In genomic region chr6:7341989-7342742, GRCh38 we compare ENCODE assay signal across 9 cellular contexts. TPM values are rescaled to one million over a fixed set of nuclear protein-coding genes. Genes with fewer than 3 reads are reported as not detected.
DNase-seq lines count a peak whose midpoint lies in the region; ATAC-seq and TF ChIP-seq lines count a peak whose summit lies in the region.
"Had no signal": no experiment of that assay in that cellular context is flagged by ENCODE, and none has a peak within 500 bp of the region (broad histone marks: within the 10 kb centered on the region; RNA-seq: fewer than 3 reads in every experiment).

No MANE protein-coding gene starts in this region.

- H3K4me3 ChIP-seq in HFF-Myc (replicated peaks; ENCODE audit: low read depth, low read length) (no peak overlapping the region), upper lobe of left lung (no peak overlapping the region)

- H3K36me3 ChIP-seq in upper lobe of left lung = no peaks in the 10 kb centered on the region

- DNase-seq in HFF-Myc (ENCODE audit: extremely low read depth, low read depth) = peak; percentile 19
- DNase-seq in NCI-H524 (lab: John Stamatoyannopoulos, UW) = peak; percentile 71 to 89
- peak; percentile 88 for DNase-seq in islet precursor cell
- no peak for DNase-seq in GDM1 (lab: John Stamatoyannopoulos, UW)
- no peak for DNase-seq in NCI-H2107 (lab: John Stamatoyannopoulos, UW)
- DNase-seq in NK-92 treated with Interleukin-12 subunit alpha and Interleukin-12 subunit beta, amount 100 ng/mL, for 24 hours (lab: John Stamatoyannopoulos, UW) = no peak
- no peak for DNase-seq in upper lobe of left lung
- DNase-seq: cerebellar nuclear complex had no signal

- no peak overlapping the region for H3K27ac ChIP-seq in upper lobe of left lung

- peak; percentile 67 for ATAC-seq in GM18498 (IDR thresholded peaks at IDR 0.05; ENCODE audit: unreplicated experiment)
- no peak for ATAC-seq in upper lobe of left lung (ENCODE audit: low FRiP score in 2 of 2)

- H3K9me3 ChIP-seq in upper lobe of left lung = no peaks in the 10 kb centered on the region

- TF ChIP-seq EP300 in upper lobe of left lung (IDR thresholded peaks at IDR 0.05) = no peak

- WGBS in upper lobe of left lung, 2 donors = 71 to 84% methylated on average over 5 to 9 of the region's 9 CpGs

- no peak for TF ChIP-seq CTCF in HFF-Myc (IDR thresholded peaks at IDR 0.05; ENCODE audit: low read depth, low read length, missing control alignments)
- TF ChIP-seq CTCF in upper lobe of left lung (IDR thresholded peaks at IDR 0.05) = no peak

- no peaks in the 10 kb centered on the region for H3K27me3 ChIP-seq in upper lobe of left lung

- TF ChIP-seq POLR2A in upper lobe of left lung (IDR thresholded peaks at IDR 0.05) = no peak

- no peaks in the 10 kb centered on the region for H3K4me1 ChIP-seq in upper lobe of left lung

RNA-seq across cellular contexts. Expression of gene SSR1, which starts 29.2 kb away (rescaled TPM):
- 100 to 1,000 TPM in 2 of 6 donors, 10 to 100 TPM in 4; 14.5 to 135 (median 57.7) TPM for total RNA-seq in upper lobe of left lung

RNA-seq across cellular contexts. Expression of gene CAGE1, which starts 47.4 kb away (rescaled TPM):
- not detected for total RNA-seq in upper lobe of left lung

RNA-seq across cellular contexts. Expression of gene RIOK1, which starts 47.4 kb away (rescaled TPM):
- 10 to 100 TPM in 5 of 6 donors, 1 to 10 TPM in 1; 6.0 to 24.8 (median 13.9) TPM for total RNA-seq in upper lobe of left lung

Comparison
In these comparisons a context has a peak if more than half of its experiments do, and no peak if none do; other contexts are left out.
1. DNase-seq: peak in HFF-Myc (single experiment), NCI-H524 (2 of 2) and islet precursor cell (single experiment); none in GDM1 (single experiment), NCI-H2107 (single experiment), NK-92 treated with Interleukin-12 subunit alpha and Interleukin-12 subunit beta, amount 100 ng/mL, for 24 hours (single experiment) and upper lobe of left lung (0 of 2).